8 cellular contexts compared by ENCODE assay signal in the genomic region with DNA sequence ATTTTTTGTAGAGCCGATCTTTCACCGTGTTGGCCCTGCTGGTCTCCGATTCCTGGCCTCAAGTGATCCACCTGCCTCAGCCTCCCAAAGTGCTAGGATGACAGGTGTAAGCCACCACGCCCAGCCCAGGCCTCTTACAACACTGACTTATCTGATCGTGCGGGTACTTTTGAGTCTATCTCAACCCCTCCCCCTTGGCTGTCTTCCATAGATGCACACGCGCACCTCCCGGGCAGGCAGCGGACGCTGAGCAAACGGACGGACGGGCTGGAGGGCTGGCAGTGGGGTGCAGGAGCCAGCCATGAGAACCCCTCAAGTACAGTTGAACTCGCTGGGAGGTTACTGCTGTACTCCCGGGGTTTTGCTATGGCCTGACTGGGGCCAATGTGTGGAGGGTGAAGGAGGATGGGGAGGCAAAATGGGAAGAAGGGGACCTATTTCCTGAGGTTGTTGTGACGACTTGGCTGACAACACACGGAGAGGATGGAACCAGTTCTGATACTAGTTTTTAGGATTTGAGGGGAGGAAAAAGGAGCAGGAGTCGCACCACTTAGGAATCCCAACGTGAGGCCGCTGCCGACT. TPM values are rescaled to one million over a fixed set of nuclear protein-coding genes. Genes with fewer than 3 reads are reported as not detected.
A peak's percentile ranks its signal among the peaks of the same experiment; 100 is the strongest.
DNase-seq lines count a peak whose midpoint lies in the region; ATAC-seq and TF ChIP-seq lines count a peak whose summit lies in the region.

No MANE protein-coding gene starts in this region.

- peaks cover 61% of the 10 kb centered on the region for H3K4me1 Mint-ChIP-seq in CD14-positive monocyte

- peak overlapping the region; percentile 94 to 98 (median 96) for H3K27ac Mint-ChIP-seq in CD14-positive monocyte

- peak overlapping the region; percentile 98 to 100 for H3K4me3 Mint-ChIP-seq in CD14-positive monocyte

- H3K9me3 Mint-ChIP-seq in CD14-positive monocyte: peaks cover 0 to 2% (median under 1%) of the 10 kb centered on the region in 7 donors

- ATAC-seq in HG02642 (IDR thresholded peaks at IDR 0.05; ENCODE audit: poor library complexity, unreplicated experiment): peak; percentile 26
- no peak for ATAC-seq in stimulated activated naive CD8-positive, alpha-beta T cell treated with anti-CD3 and anti-CD28 coated beads, Interleukin-15, Interleukin-2, amounts not matched to agents 100 U/mL and 50 U/mL, for 24 hours

- intact Hi-C loops in CD14-positive monocyte (cut with micrococcal nuclease): loop anchor here (2.0 to 10.0 kb wide), 6 partner anchors 33 to 485 kb away; partner anchors contain the start of genes CD101 (in 1 of the 2) and IGSF3 (in 1 of the 2)

- H3K4me3 ChIP-seq in choroid plexus epithelial cell (ENCODE audit: low read depth, low read length): peak overlapping the region; percentile 76

- DNase-seq in CD14-positive monocyte (ENCODE audit: low spot score) (no peak), T-helper 22 cell (ENCODE audit: low read depth) (peak; percentile 56), choroid plexus epithelial cell (ENCODE audit: low read depth) (no peak), medulla oblongata (ENCODE audit: extremely low spot score) (peak; percentile 17), midbrain (lab: John Stamatoyannopoulos, UW) (no peak), cortex of kidney (lab: John Stamatoyannopoulos, UW) (no peak)
- peak; percentile 49 for DNase-seq in stimulated activated naive CD8-positive, alpha-beta T cell treated with anti-CD3 and anti-CD28 coated beads, Interleukin-15, Interleukin-2, amounts not matched to agents 100 U/mL and 50 U/mL, for 24 hours

- H3K36me3 Mint-ChIP-seq in CD14-positive monocyte: peaks cover 25 to 33% of the 10 kb centered on the region in 2 donors

- H3K27me3 Mint-ChIP-seq in CD14-positive monocyte (ENCODE audit: low read depth in 3 of 3): peaks cover 0 to 5% (median 4%) of the 10 kb centered on the region in 3 donors

- no peak for TF ChIP-seq CTCF in CD14-positive monocyte (IDR thresholded peaks at IDR 0.05)
- no peak for TF ChIP-seq CTCF in choroid plexus epithelial cell (conservative IDR thresholded peaks at IDR 0.05; ENCODE audit: low read depth, low read length)

RNA-seq across cellular contexts. Expression of gene CD58, which starts 1.0 kb away (rescaled TPM):
- polyA plus RNA-seq in CD14-positive monocyte: 100 to 1,000 TPM; 128 to 168 TPM

Comparison
In these comparisons a context has a peak if more than half of its experiments do, and no peak if none do; other contexts are left out.
1. DNase-seq: peak in T-helper 22 cell (single experiment), medulla oblongata (single experiment) and stimulated activated naive CD8-positive, alpha-beta T cell treated with anti-CD3 and anti-CD28 coated beads, Interleukin-15, Interleukin-2, amounts not matched to agents 100 U/mL and 50 U/mL, for 24 hours (single experiment); none in CD14-positive monocyte (single experiment), choroid plexus epithelial cell (single experiment), midbrain (single experiment) and cortex of kidney (single experiment).